ENCODE assay signal across 8 cellular contexts in the genomic region with DNA sequence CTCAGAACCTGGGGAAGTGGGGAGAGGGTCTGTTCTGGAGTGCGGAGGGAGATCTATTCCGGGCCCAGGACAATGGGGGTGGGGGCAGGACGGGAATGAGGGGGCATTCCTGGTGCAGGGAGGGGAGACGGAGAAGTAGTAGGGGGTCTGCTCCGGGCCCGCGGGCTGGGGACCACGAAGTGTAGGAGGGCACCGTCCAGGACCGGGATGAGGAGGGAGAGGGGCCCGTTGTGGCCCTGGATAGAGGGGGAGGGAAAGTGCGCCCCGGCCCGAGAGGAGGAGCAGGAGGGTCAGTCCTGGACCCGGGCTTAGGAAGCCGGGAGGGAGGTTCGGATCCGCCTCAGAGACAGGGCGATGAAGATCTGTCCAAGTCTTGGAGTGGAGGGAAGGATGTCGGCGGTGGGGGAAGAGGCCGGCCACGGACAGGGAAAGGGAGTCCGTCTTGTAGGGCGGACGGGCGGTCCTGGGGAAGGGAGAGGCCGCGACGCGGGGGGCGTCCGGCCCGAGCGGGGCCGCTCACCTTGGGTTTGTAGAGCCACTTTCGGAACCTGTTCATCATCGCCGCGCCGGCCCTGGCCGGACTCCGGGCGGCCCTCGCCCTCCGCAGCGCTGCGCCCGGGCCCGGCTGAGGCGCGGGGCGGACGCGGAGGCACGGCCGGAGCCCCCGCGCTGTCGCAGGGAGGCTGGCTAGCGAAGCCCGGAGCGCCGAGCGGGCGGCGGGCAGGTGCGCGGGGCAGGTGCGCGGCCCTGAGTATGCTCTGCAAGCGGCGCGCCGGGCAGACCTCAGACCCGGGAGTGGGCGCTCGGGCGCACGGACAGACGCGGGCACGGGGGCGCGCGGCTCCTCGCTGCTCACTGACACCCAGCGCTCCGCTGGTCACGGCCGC. TPM values are rescaled to one million over a fixed set of nuclear protein-coding genes. Genes with fewer than 3 reads are reported as not detected.
DNase-seq lines count a peak whose midpoint lies in the region; ATAC-seq lines count a peak whose summit lies in the region.

A gene (minus strand): TSS at position 881 of the 887 bp plus-strand sequence. CDS start 322 bp downstream, at position 559.

- no peak for ATAC-seq in activated naive CD8-positive, alpha-beta T cell treated with anti-CD3 and anti-CD28 coated beads, Interleukin-2, amount 10 ng/mL, durations not matched to agents 7 days and 5 days (ENCODE audit: low read depth)
- ATAC-seq in stimulated activated effector memory CD8-positive, alpha-beta T cell treated with anti-CD3 and anti-CD28 coated beads, Interleukin-12 subunit alpha, Interleukin-12 subunit beta, amount 100 ng/mL, for 72 hours = no peak
- ATAC-seq in HG03457 (IDR thresholded peaks at IDR 0.05; ENCODE audit: unreplicated experiment) = no peak

- POLR2A ChIA-PET in activated naive CD8-positive, alpha-beta T cell treated with anti-CD3 and anti-CD28 coated beads, Interleukin-2, amount 10 ng/mL, durations not matched to agents 7 days and 5 days (lab: Charles Lee) = interaction anchor here (1.2 kb wide), 1 partner anchor 118 kb away, joined by 3 read pairs; a partner anchor contains a TSS

- peak; percentile 22 to 35 for DNase-seq in activated CD4-positive, alpha-beta T cell treated with anti-CD3 and anti-CD28 coated beads, Interleukin-2, amount 50 U/mL, for 48 hours
- DNase-seq in activated CD4-positive, alpha-beta T cell treated with anti-CD3 and anti-CD28 coated beads for 4 hours = no peak
- DNase-seq in activated naive CD8-positive, alpha-beta T cell treated with anti-CD3 and anti-CD28 coated beads, Interleukin-2, amount 10 ng/mL, durations not matched to agents 7 days and 5 days = no peak
- DNase-seq in immature natural killer cell (no peak), NCI-H1105 (lab: John Stamatoyannopoulos, UW) (no peak)
- peak; percentile 36 to 83 for DNase-seq in stimulated activated effector memory CD8-positive, alpha-beta T cell treated with anti-CD3 and anti-CD28 coated beads, Interleukin-12 subunit alpha, Interleukin-12 subunit beta, amount 100 ng/mL, for 72 hours (ENCODE audit: low spot score in 2 of 2)

- peak within 1 kb of the TSS; percentile 72 to 93 (median 88) for H3K4me3 Mint-ChIP-seq in IgD-negative memory B cell
- peak within 1 kb of the TSS; percentile 83 for H3K4me3 Mint-ChIP-seq in activated naive CD8-positive, alpha-beta T cell treated with anti-CD3 and anti-CD28 coated beads, Interleukin-2, amount 10 ng/mL, durations not matched to agents 7 days and 5 days
- peak within 1 kb of the TSS; percentile 89 to 99 (median 94) for H3K4me3 Mint-ChIP-seq in immature natural killer cell
- H3K4me3 Mint-ChIP-seq in stimulated activated effector memory CD8-positive, alpha-beta T cell treated with anti-CD3 and anti-CD28 coated beads, Interleukin-12 subunit alpha, Interleukin-12 subunit beta, amount 100 ng/mL, for 72 hours = peak within 1 kb of the TSS; percentile 73

- H3K9me3 Mint-ChIP-seq in IgD-negative memory B cell (no peaks in the 10 kb centered on the region), immature natural killer cell (no peaks in the 10 kb centered on the region)
- H3K9me3 Mint-ChIP-seq in activated naive CD8-positive, alpha-beta T cell treated with anti-CD3 and anti-CD28 coated beads, Interleukin-2, amount 10 ng/mL, durations not matched to agents 7 days and 5 days = no peaks in the 10 kb centered on the region
- H3K9me3 Mint-ChIP-seq in stimulated activated effector memory CD8-positive, alpha-beta T cell treated with anti-CD3 and anti-CD28 coated beads, Interleukin-12 subunit alpha, Interleukin-12 subunit beta, amount 100 ng/mL, for 72 hours = no peaks in the 10 kb centered on the region

- H3K27me3 Mint-ChIP-seq in IgD-negative memory B cell (peaks cover 48% of the 10 kb centered on the region), immature natural killer cell (ENCODE audit: low read depth in 3 of 3) (peaks cover 28 to 59% (median 37%) of the 10 kb centered on the region in 3 donors)
- H3K27me3 Mint-ChIP-seq in activated naive CD8-positive, alpha-beta T cell treated with anti-CD3 and anti-CD28 coated beads, Interleukin-2, amount 10 ng/mL, durations not matched to agents 7 days and 5 days = peaks cover 71% of the 10 kb centered on the region

- H3K27ac Mint-ChIP-seq in IgD-negative memory B cell (peak within 1 kb of the TSS; percentile 82 to 98 (median 96)), immature natural killer cell (peak within 1 kb of the TSS; percentile 90 to 98 (median 95))
- peak within 1 kb of the TSS; percentile 43 for H3K27ac Mint-ChIP-seq in activated naive CD8-positive, alpha-beta T cell treated with anti-CD3 and anti-CD28 coated beads, Interleukin-2, amount 10 ng/mL, durations not matched to agents 7 days and 5 days
- H3K27ac Mint-ChIP-seq in stimulated activated effector memory CD8-positive, alpha-beta T cell treated with anti-CD3 and anti-CD28 coated beads, Interleukin-12 subunit alpha, Interleukin-12 subunit beta, amount 100 ng/mL, for 72 hours = peak within 1 kb of the TSS; percentile 97

- H3K4me1 Mint-ChIP-seq in IgD-negative memory B cell = peaks cover 21 to 34% (median 31%) of the 10 kb centered on the region in 3 donors
- peaks cover 29% of the 10 kb centered on the region for H3K4me1 Mint-ChIP-seq in activated naive CD8-positive, alpha-beta T cell treated with anti-CD3 and anti-CD28 coated beads, Interleukin-2, amount 10 ng/mL, durations not matched to agents 7 days and 5 days
- peaks cover 54 to 56% of the 10 kb centered on the region in 2 donors for H3K4me1 Mint-ChIP-seq in immature natural killer cell
- peaks cover 49% of the 10 kb centered on the region for H3K4me1 Mint-ChIP-seq in stimulated activated effector memory CD8-positive, alpha-beta T cell treated with anti-CD3 and anti-CD28 coated beads, Interleukin-12 subunit alpha, Interleukin-12 subunit beta, amount 100 ng/mL, for 72 hours

- H3K36me3 Mint-ChIP-seq in IgD-negative memory B cell (no peaks in the 10 kb centered on the region), immature natural killer cell (no peaks in the 10 kb centered on the region)
- H3K36me3 Mint-ChIP-seq in activated naive CD8-positive, alpha-beta T cell treated with anti-CD3 and anti-CD28 coated beads, Interleukin-2, amount 10 ng/mL, durations not matched to agents 7 days and 5 days = no peaks in the 10 kb centered on the region
- peaks cover 22% of the 10 kb centered on the region for H3K36me3 Mint-ChIP-seq in stimulated activated effector memory CD8-positive, alpha-beta T cell treated with anti-CD3 and anti-CD28 coated beads, Interleukin-12 subunit alpha, Interleukin-12 subunit beta, amount 100 ng/mL, for 72 hours

RNA-seq across cellular contexts. Expression of the gene that starts here (rescaled TPM):
- polyA plus RNA-seq in IgD-negative memory B cell (1.0 TPM), immature natural killer cell (10 to 100 TPM; 11.9 to 17.5 (median 14.4) TPM)
- 10 to 100 TPM; 16.1 to 17.7 TPM for total RNA-seq in activated naive CD8-positive, alpha-beta T cell treated with anti-CD3 and anti-CD28 coated beads, Interleukin-2, amount 10 ng/mL, durations not matched to agents 7 days and 5 days

Comparison
In these comparisons a context has a peak if more than half of its experiments do, and no peak if none do; other contexts are left out.
1. DNase-seq: peak in activated CD4-positive, alpha-beta T cell treated with anti-CD3 and anti-CD28 coated beads, Interleukin-2, amount 50 U/mL, for 48 hours (2 of 2) and stimulated activated effector memory CD8-positive, alpha-beta T cell treated with anti-CD3 and anti-CD28 coated beads, Interleukin-12 subunit alpha, Interleukin-12 subunit beta, amount 100 ng/mL, for 72 hours (2 of 2); none in activated CD4-positive, alpha-beta T cell treated with anti-CD3 and anti-CD28 coated beads for 4 hours (0 of 2), activated naive CD8-positive, alpha-beta T cell treated with anti-CD3 and anti-CD28 coated beads, Interleukin-2, amount 10 ng/mL, durations not matched to agents 7 days and 5 days (single experiment), immature natural killer cell (0 of 3) and NCI-H1105 (single experiment).
2. H3K27ac Mint-ChIP-seq: peak in every context shown above with its lines; median percentile 97 in stimulated activated effector memory CD8-positive, alpha-beta T cell treated with anti-CD3 and anti-CD28 coated beads, Interleukin-12 subunit alpha, Interleukin-12 subunit beta, amount 100 ng/mL, for 72 hours; 96 in IgD-negative memory B cell; 95 in immature natural killer cell; 43 in activated naive CD8-positive, alpha-beta T cell treated with anti-CD3 and anti-CD28 coated beads, Interleukin-2, amount 10 ng/mL, durations not matched to agents 7 days and 5 days.
3. Peak in every context shown above with its lines, with median percentiles within 50 percentile points of each other: H3K4me3 Mint-ChIP-seq.